26 cellular contexts compared by ENCODE assay signal in genomic region chr11:60078021-60078420, GRCh38. TPM values are rescaled to one million over a fixed set of nuclear protein-coding genes. Genes with fewer than 3 reads are reported as not detected.
A peak's percentile ranks its signal among the peaks of the same experiment; 100 is the strongest.
DNase-seq lines count a peak whose midpoint lies in the region; ATAC-seq, FAIRE-seq and TF ChIP-seq lines count a peak whose summit lies in the region.
"Had no signal": no experiment of that assay in that cellular context is flagged by ENCODE, and none has a peak within 500 bp of the region (broad histone marks: within the 10 kb centered on the region; RNA-seq: fewer than 3 reads in every experiment).

No MANE protein-coding gene starts in this region.

- peak overlapping the region; percentile 44 for H3K4me3 Mint-ChIP-seq in natural killer cell treated with Interleukin-12 subunit alpha and Interleukin-12 subunit beta and Interleukin-15 and Interleukin-18, amount 100 ng/mL, for 72 hours
- no peak overlapping the region for H3K4me3 Mint-ChIP-seq in natural killer cell
- no peak overlapping the region for H3K4me3 Mint-ChIP-seq in progenitor cell of endocrine pancreas (ENCODE audit: low read depth)
- no peak overlapping the region for H3K4me3 Mint-ChIP-seq in naive thymus-derived CD8-positive, alpha-beta T cell
- H3K4me3 Mint-ChIP-seq: CD4-positive, alpha-beta T cell; GM23338 had no signal

- DNase-seq in natural killer cell treated with Interleukin-12 subunit alpha and Interleukin-12 subunit beta and Interleukin-15 and Interleukin-18, amount 100 ng/mL, for 72 hours (ENCODE audit: low spot score): no peak
- DNase-seq in natural killer cell (no peak), NB4 (ENCODE audit: low read depth) (peak; percentile 90), K562 (ENCODE audit: extremely low read depth in 1 of 4, low spot score in 3 of 4) (no peak), progenitor cell of endocrine pancreas (ENCODE audit: low spot score, unreplicated experiment) (no peak), NCI-H2196 (lab: John Stamatoyannopoulos, UW; ENCODE audit: unreplicated experiment) (no peak)
- DNase-seq in naive thymus-derived CD8-positive, alpha-beta T cell: no peak
- DNase-seq: BE2C; Caco-2; CD4-positive, alpha-beta T cell; DND-41; NCI-H1092; NCI-H1436; NCI-H1930; NCI-H345; NCI-H524 treated with DMSO at 0.1 percent for 48 hours; Peyer's patch had no signal

- no peaks in the 10 kb centered on the region for H3K79me2 ChIP-seq in K562 (ENCODE audit: control insufficient read depth, insufficient read depth, low read length)

- no TSS peak for BruUV-seq in K562 (replicated peaks; lab: Mats Ljungman, UMichigan)

- H3K27ac ChIP-seq in K562 (ENCODE audit: extremely low read depth, low read depth, low read length): no peak overlapping the region
- H3K27ac ChIP-seq: A549, KMS-11, Peyer's patch, SJSA1 had no signal

- peak overlapping the region; percentile 20; the same call in 1 of the 2 replicates for H2AFZ ChIP-seq in K562 (ENCODE audit: low read depth, low read length)
- H2AFZ ChIP-seq: GM23338 had no signal

- TF ChIP-seq CTCF in natural killer cell (IDR thresholded peaks at IDR 0.05) (no peak), NB4 (IDR thresholded peaks at IDR 0.05; ENCODE audit: low read depth, low read length) (no peak), K562 (IDR thresholded peaks at IDR 0.05 in 2 of 3, conservative IDR thresholded peaks at IDR 0.05 in 1 of 3; ENCODE audit: insufficient read depth in 2 of 3, low read depth in 1 of 3, low read length in 3 of 3) (no peak), progenitor cell of endocrine pancreas (IDR thresholded peaks at IDR 0.05; ENCODE audit: unreplicated experiment) (no peak)

- peaks cover 0 to 3% of the 10 kb centered on the region in 2 experiments; a peak in 2 of 5 replicates for H3K4me1 ChIP-seq in K562 (replicated peaks in 1 of 2; ENCODE audit: control insufficient read depth in 2 of 2, insufficient read depth in 2 of 2, low read length in 2 of 2)
- H3K4me1 ChIP-seq: A549, BE2C, Caco-2, Peyer's patch, SJSA1 had no signal

- no peaks in the 10 kb centered on the region for H3K27me3 ChIP-seq in K562 (ENCODE audit: control insufficient read depth in 2 of 2, insufficient read depth in 2 of 2, low read length in 2 of 2)
- H3K27me3 ChIP-seq: BE2C, Peyer's patch had no signal

- in situ Hi-C loops in K562 (cut with MboI): no loop called here

- no peak for ATAC-seq in natural killer cell treated with Interleukin-12 subunit alpha and Interleukin-12 subunit beta and Interleukin-15 and Interleukin-18, amount 100 ng/mL, for 72 hours
- no peak for ATAC-seq in natural killer cell
- ATAC-seq in K562: no peak
- no peak for ATAC-seq in GM18505 (IDR thresholded peaks at IDR 0.05; ENCODE audit: unreplicated experiment)
- ATAC-seq in naive thymus-derived CD8-positive, alpha-beta T cell: no peak
- ATAC-seq: A549, GM23338 had no signal

- POLR2A ChIA-PET in K562 (lab: Yijun Ruan, JAX): interaction anchor here (1.2 kb wide), 1 partner anchor 9 kb away, joined by 3 read pairs; no protein-coding TSS in a partner anchor
- POLR2A ChIA-PET in naive thymus-derived CD8-positive, alpha-beta T cell (lab: Charles Lee): no interaction called here

- no peaks in the 10 kb centered on the region for H3K9me1 ChIP-seq in K562 (ENCODE audit: control insufficient read depth, insufficient read depth, low read length)

- 63% methylated on average over 1 of the region's 1 CpG for WGBS in K562 (ENCODE audit: insufficient coverage, low coverage, missing lambda C conversion rate)

- peaks cover 7% of the 10 kb centered on the region for H3K9me3 ChIP-seq in K562 (replicated peaks; ENCODE audit: control insufficient read depth, insufficient read depth, low read depth, low read length)
- H3K9me3 ChIP-seq: A549, BE2C, Caco-2, Peyer's patch, SJSA1 had no signal

- CTCF ChIA-PET in K562 (lab: Yijun Ruan, JAX; ENCODE audit: low intra/inter-chr PET ratio): no interaction called here

- no peaks in the 10 kb centered on the region for H4K20me1 ChIP-seq in K562 (replicated peaks; ENCODE audit: control insufficient read depth, insufficient read depth, low read length)

- H3K4me1 Mint-ChIP-seq in natural killer cell treated with Interleukin-12 subunit alpha and Interleukin-12 subunit beta and Interleukin-15 and Interleukin-18, amount 100 ng/mL, for 72 hours (ENCODE audit: low read depth in 2 of 2): no peaks in the 10 kb centered on the region
- H3K4me1 Mint-ChIP-seq in natural killer cell (no peaks in the 10 kb centered on the region), progenitor cell of endocrine pancreas (ENCODE audit: low read depth) (no peaks in the 10 kb centered on the region)
- H3K4me1 Mint-ChIP-seq in naive thymus-derived CD8-positive, alpha-beta T cell: no peaks in the 10 kb centered on the region
- H3K4me1 Mint-ChIP-seq: GM23338 had no signal

- no peaks in the 10 kb centered on the region for H3K9me3 Mint-ChIP-seq in natural killer cell treated with Interleukin-12 subunit alpha and Interleukin-12 subunit beta and Interleukin-15 and Interleukin-18, amount 100 ng/mL, for 72 hours
- no peaks in the 10 kb centered on the region for H3K9me3 Mint-ChIP-seq in natural killer cell
- H3K9me3 Mint-ChIP-seq in progenitor cell of endocrine pancreas (ENCODE audit: low read depth): peaks cover 3% of the 10 kb centered on the region
- peaks cover 0 to 19% (median 10%) of the 10 kb centered on the region in 9 donors for H3K9me3 Mint-ChIP-seq in naive thymus-derived CD8-positive, alpha-beta T cell

- TF ChIP-seq RAD21 in K562 (CRISPR knock-in tag; conservative IDR thresholded peaks at IDR 0.05 in 1 of 2, IDR thresholded peaks at IDR 0.05 in 1 of 2): no peak

- no peak overlapping the region for H3K4me2 ChIP-seq in K562 (ENCODE audit: insufficient read depth, low read length)
- H3K4me2 ChIP-seq: A549, GM23338, KMS-11 had no signal

- no peak overlapping the region for H3K27ac Mint-ChIP-seq in natural killer cell treated with Interleukin-12 subunit alpha and Interleukin-12 subunit beta and Interleukin-15 and Interleukin-18, amount 100 ng/mL, for 72 hours
- H3K27ac Mint-ChIP-seq in natural killer cell (no peak overlapping the region), progenitor cell of endocrine pancreas (peak overlapping the region; percentile 38)
- no peak overlapping the region for H3K27ac Mint-ChIP-seq in naive thymus-derived CD8-positive, alpha-beta T cell
- H3K27ac Mint-ChIP-seq: CD4-positive, alpha-beta T cell; GM23338 had no signal

- peaks cover 0 to 22% of the 10 kb centered on the region in 2 donors for H3K27me3 Mint-ChIP-seq in natural killer cell treated with Interleukin-12 subunit alpha and Interleukin-12 subunit beta and Interleukin-15 and Interleukin-18, amount 100 ng/mL, for 72 hours
- H3K27me3 Mint-ChIP-seq in natural killer cell (ENCODE audit: low read depth in 2 of 2) (peaks cover 0 to 14% of the 10 kb centered on the region in 2 donors), progenitor cell of endocrine pancreas (no peaks in the 10 kb centered on the region)
- peaks cover 0 to 9% (median 3%) of the 10 kb centered on the region in 5 donors for H3K27me3 Mint-ChIP-seq in naive thymus-derived CD8-positive, alpha-beta T cell
- H3K27me3 Mint-ChIP-seq: CD4-positive, alpha-beta T cell had no signal

- H3K4me3 ChIP-seq in NB4 (ENCODE audit: low read depth, low read length) (no peak overlapping the region), K562 (no peak overlapping the region)
- H3K4me3 ChIP-seq: A549, GM23338, HAP-1, Peyer's patch, SJSA1 had no signal

- no peak for TF ChIP-seq EP300 in K562 (IDR thresholded peaks at IDR 0.05; ENCODE audit: low read length)

- H3K9ac ChIP-seq in K562 (ENCODE audit: insufficient read depth in 1 of 2, low read depth in 2 of 2, low read length in 2 of 2): no peak overlapping the region
- H3K9ac ChIP-seq: KMS-11 had no signal

- intact Hi-C loops in natural killer cell (cut with micrococcal nuclease): no loop called here
- intact Hi-C loops in K562 (cut with micrococcal nuclease): no loop called here

- H3K36me3 ChIP-seq in K562 (ENCODE audit: control insufficient read depth, insufficient read depth, low read length): no peaks in the 10 kb centered on the region
- H3K36me3 ChIP-seq: BE2C, HAP-1, Peyer's patch, SJSA1 had no signal

- H3K36me3 Mint-ChIP-seq in natural killer cell treated with Interleukin-12 subunit alpha and Interleukin-12 subunit beta and Interleukin-15 and Interleukin-18, amount 100 ng/mL, for 72 hours: no peaks in the 10 kb centered on the region
- H3K36me3 Mint-ChIP-seq in natural killer cell: no peaks in the 10 kb centered on the region
- H3K36me3 Mint-ChIP-seq in progenitor cell of endocrine pancreas (ENCODE audit: insufficient read depth): no peaks in the 10 kb centered on the region
- no peaks in the 10 kb centered on the region for H3K36me3 Mint-ChIP-seq in naive thymus-derived CD8-positive, alpha-beta T cell

- FAIRE-seq in K562 (lab: Jason Lieb, UNC): no peak
- FAIRE-seq: A549, GM12891 had no signal

- TF ChIP-seq POLR2A in NB4 (IDR thresholded peaks at IDR 0.05; ENCODE audit: extremely low read depth, insufficient read length) (no peak), K562 (conservative IDR thresholded peaks at IDR 0.05) (no peak), GM18505 (IDR thresholded peaks at IDR 0.05; ENCODE audit: borderline replicate concordance, extremely low read depth, insufficient read depth, insufficient read length) (no peak)

RNA-seq across cellular contexts. Expression of gene MS4A2, which starts 10.4 kb away (rescaled TPM):
- total RNA-seq in natural killer cell treated with Interleukin-12 subunit alpha and Interleukin-12 subunit beta and Interleukin-15 and Interleukin-18, amount 100 ng/mL, for 72 hours: 1 to 10 TPM in 1 of 2 donors, not detected in 1; 1.6 TPM
- total RNA-seq in natural killer cell (10 to 100 TPM in 1 of 3 donors, 1 to 10 TPM in 1, not detected in 1; 4.1 to 40.3 TPM), K562 (2014; rRNA removed) (0.50 and 1.3 TPM in 2 replicates), K562 (2014; rRNA removed; fragmentation: Illumina TruSeq; extraction: Trizol) (1.1 and 1.3 TPM in 2 replicates), K562 (2015; rRNA removed; fragmentation: Illumina TruSeq; extraction: Trizol) (5.4 and 5.7 TPM in 2 replicates), K562 (2021) (0.55 and 1.5 TPM in 2 replicates), progenitor cell of endocrine pancreas (not detected in 2 replicates)
- total RNA-seq in K562 (2011; cell fraction: chromatin; rRNA removed; ENCODE audit: low replicate concordance): 0.14 TPM in 1 of 2 replicates, not detected in the other
- not detected in 2 replicates for total RNA-seq in K562 (2011; cell fraction: nucleolus; rRNA removed)
- total RNA-seq in K562 (2011; cell fraction: nucleoplasm; rRNA removed): 0.07 TPM in 1 of 2 replicates, not detected in the other
- polyA plus RNA-seq in K562 (2011; rRNA removed) (0.06 and 0.61 TPM in 2 replicates), K562 (2014; fragmentation: Illumina TruSeq; extraction: Trizol) (1.3 and 2.3 TPM in 2 replicates), K562 (2014; fragmentation: Nextera tagmentation; extraction: Ambion mirVana) (1 to 10 TPM in 1 of 2 experiments, under 1 TPM in 1; 0.86 to 1.5 TPM), K562 (2014; rRNA removed) (0.77 and 3.1 TPM in 2 replicates)
- 0.24 TPM in 1 of 2 replicates, not detected in the other for polyA plus RNA-seq in K562 (2011; cell fraction: cytosol; rRNA removed)
- 1.0 TPM in 1 of 2 replicates, not detected in the other for polyA plus RNA-seq in K562 (2011; cell fraction: nucleus; rRNA removed)
- polyA plus RNA-seq in K562 (2012): 5.1 and 7.0 TPM in 2 replicates
- polyA minus RNA-seq in K562 (2011; rRNA and poly(A)+ RNA removed): 0.66 TPM in 1 of 2 replicates, not detected in the other
- polyA minus RNA-seq in K562 (2011; cell fraction: cytosol; rRNA and poly(A)+ RNA removed): not detected in 2 replicates
- 0.78 TPM in 1 of 2 replicates, not detected in the other for polyA minus RNA-seq in K562 (2011; cell fraction: nucleus; rRNA and poly(A)+ RNA removed)
- not detected for total RNA-seq in naive thymus-derived CD8-positive, alpha-beta T cell
- polyA plus RNA-seq in naive thymus-derived CD8-positive, alpha-beta T cell: not detected
- total RNA-seq: Caco-2; CD4-positive, alpha-beta T cell; GM23338; HT1080; SJSA1; T-helper 2 cell treated with Interferon-gamma antibody and Interleukin-4, amounts not matched to agents 100 ng/mL and 5 ng/mL, for 36 hours had no signal
- polyA plus RNA-seq: A549, GM23338 had no signal

RNA-seq across cellular contexts. Expression of gene MS4A3, which starts 21.6 kb away (rescaled TPM):
- total RNA-seq in natural killer cell treated with Interleukin-12 subunit alpha and Interleukin-12 subunit beta and Interleukin-15 and Interleukin-18, amount 100 ng/mL, for 72 hours: under 1 TPM in 1 of 2 donors, not detected in 1; 0.50 TPM
- 10 to 100 TPM in 1 of 3 donors, 1 to 10 TPM in 1, not detected in 1; 1.4 to 62.9 TPM for total RNA-seq in natural killer cell
- 2.4 and 4.7 TPM in 2 replicates for total RNA-seq in K562 (2011; cell fraction: chromatin; rRNA removed; ENCODE audit: low replicate concordance)
- total RNA-seq in K562 (2011; cell fraction: nucleolus; rRNA removed): 1.0 and 2.1 TPM in 2 replicates
- 3.4 TPM in 2 replicates for total RNA-seq in K562 (2011; cell fraction: nucleoplasm; rRNA removed)
- total RNA-seq in K562 (2014; rRNA removed): 26.1 and 31.7 TPM in 2 replicates
- 55.1 and 58.8 TPM in 2 replicates for total RNA-seq in K562 (2014; rRNA removed; fragmentation: Illumina TruSeq; extraction: Trizol)
- 64.8 and 71.8 TPM in 2 replicates for total RNA-seq in K562 (2015; rRNA removed; fragmentation: Illumina TruSeq; extraction: Trizol)
- 28.7 and 32.8 TPM in 2 replicates for total RNA-seq in K562 (2021)
- polyA plus RNA-seq in K562 (2011; rRNA removed): 3.4 and 102 TPM in 2 replicates
- 2.5 and 86.4 TPM in 2 replicates for polyA plus RNA-seq in K562 (2011; cell fraction: cytosol; rRNA removed)
- 1.1 and 47.7 TPM in 2 replicates for polyA plus RNA-seq in K562 (2011; cell fraction: nucleus; rRNA removed)
- polyA plus RNA-seq in K562 (2012): 43.9 and 211 TPM in 2 replicates
- polyA plus RNA-seq in K562 (2014; fragmentation: Illumina TruSeq; extraction: Trizol): 46.3 and 67.5 TPM in 2 replicates
- polyA plus RNA-seq in K562 (2014; fragmentation: Nextera tagmentation; extraction: Ambion mirVana): 10 to 100 TPM; 84.8 to 94.5 TPM
- 32.8 and 39.2 TPM in 2 replicates for polyA plus RNA-seq in K562 (2014; rRNA removed)
- 3.2 and 89.5 TPM in 2 replicates for polyA minus RNA-seq in K562 (2011; rRNA and poly(A)+ RNA removed)
- 1.3 and 15.1 TPM in 2 replicates for polyA minus RNA-seq in K562 (2011; cell fraction: cytosol; rRNA and poly(A)+ RNA removed)
- polyA minus RNA-seq in K562 (2011; cell fraction: nucleus; rRNA and poly(A)+ RNA removed): 32.8 TPM in 1 of 2 replicates, not detected in the other
- total RNA-seq in progenitor cell of endocrine pancreas: not detected in 2 replicates
- not detected for total RNA-seq in naive thymus-derived CD8-positive, alpha-beta T cell
- not detected for polyA plus RNA-seq in naive thymus-derived CD8-positive, alpha-beta T cell
- total RNA-seq: Caco-2; CD4-positive, alpha-beta T cell; GM23338; HT1080; Peyer's patch; SJSA1; T-helper 2 cell treated with Interferon-gamma antibody and Interleukin-4, amounts not matched to agents 100 ng/mL and 5 ng/mL, for 36 hours had no signal
- polyA plus RNA-seq: A549, GM23338 had no signal

RNA-seq across cellular contexts. Expression of gene OOSP2, which starts 37.8 kb away (rescaled TPM):
- total RNA-seq in natural killer cell treated with Interleukin-12 subunit alpha and Interleukin-12 subunit beta and Interleukin-15 and Interleukin-18, amount 100 ng/mL, for 72 hours: not detected
- not detected for total RNA-seq in natural killer cell
- not detected in 2 replicates for total RNA-seq in K562 (2011; cell fraction: chromatin; rRNA removed; ENCODE audit: low replicate concordance)
- not detected in 2 replicates for total RNA-seq in K562 (2011; cell fraction: nucleolus; rRNA removed)
- total RNA-seq in K562 (2011; cell fraction: nucleoplasm; rRNA removed): not detected in 2 replicates
- total RNA-seq in K562 (2014; rRNA removed): 0.64 TPM in 1 of 2 replicates, not detected in the other
- not detected in 2 replicates for total RNA-seq in K562 (2014; rRNA removed; fragmentation: Illumina TruSeq; extraction: Trizol)
- 0.15 and 0.25 TPM in 2 replicates for total RNA-seq in K562 (2015; rRNA removed; fragmentation: Illumina TruSeq; extraction: Trizol)
- total RNA-seq in K562 (2021): not detected in 2 replicates
- not detected in 2 replicates for polyA plus RNA-seq in K562 (2011; rRNA removed)
- polyA plus RNA-seq in K562 (2011; cell fraction: cytosol; rRNA removed): not detected in 2 replicates
- not detected in 2 replicates for polyA plus RNA-seq in K562 (2011; cell fraction: nucleus; rRNA removed)
- 0.18 TPM in 2 replicates for polyA plus RNA-seq in K562 (2012)
- polyA plus RNA-seq in K562 (2014; fragmentation: Illumina TruSeq; extraction: Trizol): 1.5 TPM in 1 of 2 replicates, not detected in the other
- under 1 TPM; 0.14 to 0.32 TPM for polyA plus RNA-seq in K562 (2014; fragmentation: Nextera tagmentation; extraction: Ambion mirVana)
- 0.05 TPM in 1 of 2 replicates, not detected in the other for polyA plus RNA-seq in K562 (2014; rRNA removed)
- not detected in 2 replicates for polyA minus RNA-seq in K562 (2011; rRNA and poly(A)+ RNA removed)
- polyA minus RNA-seq in K562 (2011; cell fraction: cytosol; rRNA and poly(A)+ RNA removed): not detected in 2 replicates
- polyA minus RNA-seq in K562 (2011; cell fraction: nucleus; rRNA and poly(A)+ RNA removed): not detected in 2 replicates
- not detected in 2 replicates for total RNA-seq in progenitor cell of endocrine pancreas
- total RNA-seq in naive thymus-derived CD8-positive, alpha-beta T cell: not detected
- polyA plus RNA-seq in naive thymus-derived CD8-positive, alpha-beta T cell: not detected
- total RNA-seq: Caco-2; CD4-positive, alpha-beta T cell; GM23338; HT1080; Peyer's patch; SJSA1; T-helper 2 cell treated with Interferon-gamma antibody and Interleukin-4, amounts not matched to agents 100 ng/mL and 5 ng/mL, for 36 hours had no signal
- polyA plus RNA-seq: A549, GM23338 had no signal
